In the genomic region with DNA sequence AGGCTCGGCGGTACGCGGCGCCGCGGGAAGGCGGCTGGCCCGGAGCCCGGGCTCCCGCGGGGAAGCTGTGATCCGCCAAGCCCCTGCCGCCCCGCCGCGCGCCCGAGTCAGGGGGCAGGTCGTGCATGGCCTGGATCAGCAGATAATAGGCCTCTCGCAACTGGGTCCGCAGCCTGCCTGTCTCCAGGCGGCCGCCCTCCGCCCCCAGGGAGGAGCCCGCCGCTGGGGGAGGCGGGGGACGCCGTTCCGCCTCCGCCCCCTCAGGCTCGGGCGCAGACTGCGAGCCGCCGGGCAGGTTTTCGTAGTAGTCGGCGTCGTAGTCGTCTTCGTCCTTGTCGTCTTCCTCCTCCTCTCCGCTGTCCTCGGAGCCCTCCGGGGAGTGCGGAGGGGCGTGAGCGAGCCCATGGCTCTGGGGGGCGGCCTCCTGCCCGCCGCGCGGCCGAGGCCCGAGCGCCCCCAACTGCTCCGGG, we compare ENCODE assay signal across 1 cellular context.
TF ChIP-seq lines count a peak whose summit lies in the region.

A gene with protein sequence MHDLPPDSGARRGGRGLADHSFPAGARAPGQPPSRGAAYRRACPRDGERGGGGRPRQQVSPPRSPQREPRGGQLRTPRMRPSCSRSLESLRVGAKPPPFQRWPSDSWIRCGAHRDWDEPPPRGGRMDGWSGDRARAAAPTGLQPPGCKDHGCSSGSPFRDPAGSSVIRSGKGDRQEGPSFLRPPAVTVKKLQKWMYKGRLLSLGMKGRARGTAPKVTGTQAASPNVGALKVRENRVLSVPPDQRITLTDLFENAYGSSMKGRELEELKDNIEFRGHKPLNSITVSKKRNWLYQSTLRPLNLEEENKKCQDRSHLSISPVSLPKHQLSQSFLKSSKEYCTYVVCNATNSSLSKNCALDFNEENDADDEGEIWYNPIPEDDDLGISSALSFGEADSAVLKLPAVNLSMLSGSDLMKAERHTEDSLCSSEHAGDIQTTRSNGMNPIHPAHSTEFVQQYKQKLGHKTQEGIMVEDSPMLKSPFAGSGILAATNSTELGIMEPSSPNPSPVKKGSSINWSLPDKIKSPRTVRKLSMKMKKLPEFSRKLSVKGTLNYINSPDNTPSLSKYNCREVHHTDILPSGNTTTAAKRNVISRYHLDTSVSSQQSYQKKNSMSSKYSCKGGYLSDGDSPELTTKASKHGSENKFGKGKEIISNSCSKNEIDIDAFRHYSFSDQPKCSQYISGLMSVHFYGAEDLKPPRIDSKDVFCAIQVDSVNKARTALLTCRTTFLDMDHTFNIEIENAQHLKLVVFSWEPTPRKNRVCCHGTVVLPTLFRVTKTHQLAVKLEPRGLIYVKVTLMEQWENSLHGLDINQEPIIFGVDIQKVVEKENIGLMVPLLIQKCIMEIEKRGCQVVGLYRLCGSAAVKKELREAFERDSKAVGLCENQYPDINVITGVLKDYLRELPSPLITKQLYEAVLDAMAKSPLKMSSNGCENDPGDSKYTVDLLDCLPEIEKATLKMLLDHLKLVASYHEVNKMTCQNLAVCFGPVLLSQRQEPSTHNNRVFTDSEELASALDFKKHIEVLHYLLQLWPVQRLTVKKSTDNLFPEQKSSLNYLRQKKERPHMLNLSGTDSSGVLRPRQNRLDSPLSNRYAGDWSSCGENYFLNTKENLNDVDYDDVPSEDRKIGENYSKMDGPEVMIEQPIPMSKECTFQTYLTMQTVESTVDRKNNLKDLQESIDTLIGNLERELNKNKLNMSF (minus strand): TSS at position 147 of the 470 bp plus-strand sequence. CDS start 20 bp downstream, at position 127.

TF ChIP-seq in PFSK-1, 5 proteins besides CTCF, POLR2A, EP300 and RAD21 (continued from another document):
- TF ChIP-seq POLR2AphosphoS5 (IDR thresholded peaks at IDR 0.05; ENCODE audit: low read depth, low read length) (peak; percentile 23; the same call in 1 of the 2 replicates), FOXP2 (optimal IDR thresholded peaks at IDR 0.05; ENCODE audit: borderline replicate concordance, extremely low read depth, extremely low read length, insufficient read depth) (no peak)
TF ChIP-seq in PFSK-1: peak in this region for 2.
